In the genomic region with DNA sequence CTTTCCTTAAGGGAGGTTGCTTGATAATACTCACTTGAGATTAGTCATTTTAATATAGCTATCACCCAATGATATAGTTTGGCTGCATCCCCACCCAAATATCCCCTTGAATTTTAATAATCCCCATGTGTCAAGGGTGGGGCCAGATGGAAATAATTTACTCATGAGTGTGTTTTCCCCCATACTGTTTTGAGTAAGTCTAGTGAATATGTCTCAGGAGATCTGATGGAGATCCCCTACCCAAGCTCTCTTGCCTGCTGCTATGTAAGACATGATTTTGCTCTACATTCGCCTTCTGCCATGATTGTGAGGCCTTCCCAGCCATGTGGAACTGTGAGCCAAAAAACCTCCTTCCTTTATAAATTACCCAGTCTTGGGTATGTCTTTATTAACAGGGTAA, we compare ENCODE assay signal across 18 cellular contexts.
DNase-seq lines count a peak whose midpoint lies in the region; ATAC-seq and TF ChIP-seq lines count a peak whose summit lies in the region.
"Had no signal": no experiment of that assay in that cellular context is flagged by ENCODE, and none has a peak within 500 bp of the region (broad histone marks: within the 10 kb centered on the region; RNA-seq: fewer than 3 reads in every experiment).

No MANE protein-coding gene starts in this region.

- peak; percentile 4 for DNase-seq in NCI-H82 (lab: John Stamatoyannopoulos, UW)
- no peak for DNase-seq in NCI-H82 treated with DMSO at 0.1 percent for 48 hours (lab: John Stamatoyannopoulos, UW; ENCODE audit: unreplicated experiment)
- peak; percentile 16 to 51 for DNase-seq in NCI-H524 (lab: John Stamatoyannopoulos, UW)
- DNase-seq in nephron progenitor cell: no peak
- DNase-seq in D341Med (ENCODE audit: low spot score): no peak
- no peak for DNase-seq in DMS 273 treated with DMSO at 0.1 percent for 48 hours (lab: John Stamatoyannopoulos, UW)
- DNase-seq: AML-193; C1 segment of cervical spinal cord; Calu3; CD4-positive, alpha-beta memory T cell; COR-L47; DMS53; DND-41; GM23248; H9; HFFc6 had no signal

- no peaks in the 10 kb centered on the region for H3K9me3 Mint-ChIP-seq in nephron progenitor cell
- H3K9me3 Mint-ChIP-seq: H9 had no signal

- no peak for TF ChIP-seq CTCF in nephron progenitor cell (IDR thresholded peaks at IDR 0.05)

- ATAC-seq in HG02610 (IDR thresholded peaks at IDR 0.05; ENCODE audit: unreplicated experiment) (peak; percentile 71), GM21515 (IDR thresholded peaks at IDR 0.05; ENCODE audit: unreplicated experiment) (no peak)

- H3K4me3 Mint-ChIP-seq in nephron progenitor cell: no peak overlapping the region
- H3K4me3 Mint-ChIP-seq: CD4-positive, alpha-beta memory T cell; H9; HFFc6 had no signal

- H3K4me1 Mint-ChIP-seq in nephron progenitor cell: no peaks in the 10 kb centered on the region
- H3K4me1 Mint-ChIP-seq: CD4-positive, alpha-beta memory T cell had no signal

- peak overlapping the region; percentile 59 for H3K27ac Mint-ChIP-seq in nephron progenitor cell
- H3K27ac Mint-ChIP-seq: CD4-positive, alpha-beta memory T cell; HFFc6 had no signal

- H3K27me3 Mint-ChIP-seq in nephron progenitor cell (ENCODE audit: low read depth, poor library complexity): peaks cover 9% of the 10 kb centered on the region
- H3K27me3 Mint-ChIP-seq: CD4-positive, alpha-beta memory T cell had no signal

- H3K36me3 Mint-ChIP-seq in nephron progenitor cell (ENCODE audit: low read depth): no peaks in the 10 kb centered on the region
- H3K36me3 Mint-ChIP-seq: CD4-positive, alpha-beta memory T cell had no signal

Comparison
In these comparisons a context has a peak if more than half of its experiments do, and no peak if none do; other contexts are left out.
1. DNase-seq: peak in NCI-H82 (single experiment) and NCI-H524 (2 of 2); none in NCI-H82 treated with DMSO at 0.1 percent for 48 hours (single experiment), nephron progenitor cell (single experiment), D341Med (single experiment) and DMS 273 treated with DMSO at 0.1 percent for 48 hours (single experiment).